17 cellular contexts compared by ENCODE assay signal in genomic region chr10:82319046-82319445, GRCh38.
A peak's percentile ranks its signal among the peaks of the same experiment; 100 is the strongest.
DNase-seq lines count a peak whose midpoint lies in the region; ATAC-seq and TF ChIP-seq lines count a peak whose summit lies in the region.
"Had no signal": no experiment of that assay in that cellular context is flagged by ENCODE, and none has a peak within 500 bp of the region (broad histone marks: within the 10 kb centered on the region; RNA-seq: fewer than 3 reads in every experiment).

No MANE protein-coding gene starts in this region.

- peak; percentile 30 for DNase-seq in DMS53 (lab: John Stamatoyannopoulos, UW)
- no peak for DNase-seq in DMS53 treated with DMSO at 0.1 percent for 48 hours (lab: John Stamatoyannopoulos, UW; ENCODE audit: unreplicated experiment)
- peak; percentile 73 for DNase-seq in NCI-H82 (lab: John Stamatoyannopoulos, UW)
- DNase-seq in glutamatergic neuron, result peak; percentile 71
- no peak for DNase-seq in foreskin fibroblast
- DNase-seq in Kasumi-1 (lab: John Stamatoyannopoulos, UW), result no peak
- DNase-seq in Calu3, result no peak
- DNase-seq: C1 segment of cervical spinal cord, IMR-90, NCI-H146, NCI-H2107, NCI-H510A treated with DMSO at 0.1 percent for 48 hours, T-helper 17 cell had no signal

- CTCF ChIA-PET in Calu3 (lab: Charles Lee), result no interaction called here

- H3K9me3 Mint-ChIP-seq in glutamatergic neuron (ENCODE audit: unreplicated experiment), result peaks cover 25% of the 10 kb centered on the region
- no peaks in the 10 kb centered on the region for H3K9me3 Mint-ChIP-seq in Calu3 (ENCODE audit: low read depth, unreplicated experiment)

- H3K27me3 Mint-ChIP-seq in glutamatergic neuron (ENCODE audit: unreplicated experiment), result peaks cover 14% of the 10 kb centered on the region
- H3K27me3 Mint-ChIP-seq in Calu3 (ENCODE audit: unreplicated experiment), result no peaks in the 10 kb centered on the region
- H3K27me3 Mint-ChIP-seq: T-helper 17 cell had no signal

- H3K4me1 Mint-ChIP-seq in glutamatergic neuron (ENCODE audit: low read depth, unreplicated experiment), result peaks cover 62% of the 10 kb centered on the region
- H3K4me1 Mint-ChIP-seq in Calu3 (ENCODE audit: low read depth, unreplicated experiment), result peaks cover 12% of the 10 kb centered on the region
- H3K4me1 Mint-ChIP-seq: T-helper 17 cell had no signal

- ATAC-seq in HG02970 (IDR thresholded peaks at IDR 0.05; ENCODE audit: low FRiP score, unreplicated experiment), result no peak
- ATAC-seq: GM12878, Right ventricle myocardium inferior, T-helper 17 cell had no signal

- H3K27ac Mint-ChIP-seq in glutamatergic neuron (ENCODE audit: unreplicated experiment) (peak overlapping the region; percentile 99), Calu3 (ENCODE audit: unreplicated experiment) (no peak overlapping the region)
- H3K27ac Mint-ChIP-seq: T-helper 17 cell had no signal

- no peak overlapping the region for H3K4me3 ChIP-seq in foreskin fibroblast (ENCODE audit: low read depth in 1 of 2, low read length in 2 of 2)
- H3K4me3 ChIP-seq: GM12878, HAP-1 had no signal

- TF ChIP-seq CTCF in glutamatergic neuron (IDR thresholded peaks at IDR 0.05; ENCODE audit: partially characterized antibody, unreplicated experiment) (no peak), foreskin fibroblast (IDR thresholded peaks at IDR 0.05; ENCODE audit: low read depth, low read length) (no peak), Calu3 (IDR thresholded peaks at IDR 0.05; ENCODE audit: unreplicated experiment) (no peak)

- BruUV-seq in Calu3 (replicated peaks; lab: Mats Ljungman, UMichigan), result no TSS peak

- H3K4me3 Mint-ChIP-seq in glutamatergic neuron (ENCODE audit: unreplicated experiment) (peak overlapping the region; percentile 81), Calu3 (ENCODE audit: low read depth, unreplicated experiment) (no peak overlapping the region)
- H3K4me3 Mint-ChIP-seq: T-helper 17 cell had no signal

- H3K36me3 Mint-ChIP-seq in glutamatergic neuron (ENCODE audit: unreplicated experiment), result no peaks in the 10 kb centered on the region
- H3K36me3 Mint-ChIP-seq in Calu3 (ENCODE audit: insufficient read depth, unreplicated experiment), result no peaks in the 10 kb centered on the region

- intact Hi-C loops in Calu3 (cut with micrococcal nuclease; ENCODE audit: unreplicated experiment), result no loop called here

Comparison
In these comparisons a context has a peak if more than half of its experiments do, and no peak if none do; other contexts are left out.
1. DNase-seq: peak in DMS53 (single experiment), NCI-H82 (single experiment) and glutamatergic neuron (single experiment); none in DMS53 treated with DMSO at 0.1 percent for 48 hours (single experiment), foreskin fibroblast (0 of 2), Kasumi-1 (0 of 2) and Calu3 (single experiment).